ENCODE assay signal across 8 cellular contexts in genomic region chr5:42995152-42995751, GRCh38. TPM values are rescaled to one million over a fixed set of nuclear protein-coding genes. Genes with fewer than 3 reads are reported as not detected.
DNase-seq lines count a peak whose midpoint lies in the region; ATAC-seq and TF ChIP-seq lines count a peak whose summit lies in the region.

No MANE protein-coding gene starts in this region.

- TF ChIP-seq CTCF in endothelial cell (IDR thresholded peaks at IDR 0.05; ENCODE audit: unreplicated experiment) = peak; percentile 17
- TF ChIP-seq CTCF in body of pancreas (IDR thresholded peaks at IDR 0.05) = no peak

- H3K27me3 ChIP-seq in SJSA1 (replicated peaks) (no peaks in the 10 kb centered on the region), rectal smooth muscle tissue (ENCODE audit: control insufficient read depth, insufficient read depth, low read length) (peaks cover 23% of the 10 kb centered on the region), body of pancreas (peaks cover 5 to 62% of the 10 kb centered on the region in 2 donors)

- H3K36me3 ChIP-seq in SJSA1 (no peaks in the 10 kb centered on the region), rectal smooth muscle tissue (ENCODE audit: control insufficient read depth, insufficient read depth, low read length) (no peaks in the 10 kb centered on the region), body of pancreas (replicated peaks in 1 of 2; ENCODE audit: insufficient read depth in 1 of 2, low read depth in 2 of 2) (no peaks in the 10 kb centered on the region)

- peaks cover 15% of the 10 kb centered on the region for H3K9me3 Mint-ChIP-seq in endothelial cell (ENCODE audit: unreplicated experiment)

- WGBS in body of pancreas, 2 donors = 9 to 10% methylated on average over 20 to 21 of the region's 21 CpGs

- no peaks in the 10 kb centered on the region for H3K9me3 ChIP-seq in SJSA1 (replicated peaks)
- peaks cover 0 to 4% (median 0%) of the 10 kb centered on the region in 3 donors for H3K9me3 ChIP-seq in body of pancreas

- H3K4me1 Mint-ChIP-seq in endothelial cell (ENCODE audit: unreplicated experiment) = peaks cover 5% of the 10 kb centered on the region

- ATAC-seq in HG03457 (IDR thresholded peaks at IDR 0.05; ENCODE audit: unreplicated experiment) = no peak
- ATAC-seq in HG03139 (IDR thresholded peaks at IDR 0.05; ENCODE audit: unreplicated experiment) = no peak
- ATAC-seq in body of pancreas = no peak

- H3K9ac ChIP-seq in rectal smooth muscle tissue (ENCODE audit: low read length) = no peak overlapping the region

- peak overlapping the region; percentile 46 for H3K4me3 ChIP-seq in SJSA1
- H3K4me3 ChIP-seq in rectal smooth muscle tissue (ENCODE audit: low read length) = peak overlapping the region; percentile 46
- H3K4me3 ChIP-seq in body of pancreas = no peak overlapping the region

- H3K27ac ChIP-seq in SJSA1 = no peak overlapping the region
- H3K27ac ChIP-seq in rectal smooth muscle tissue (ENCODE audit: low read depth, low read length) = no peak overlapping the region
- H3K27ac ChIP-seq in body of pancreas = peak overlapping the region in 1 of 4 donors; percentile 87

- peak overlapping the region; percentile 13 for H3K4me3 Mint-ChIP-seq in endothelial cell (ENCODE audit: unreplicated experiment)

- intact Hi-C loops in body of pancreas (cut with DNase I) = loop anchor here (10.0 kb wide), 1 partner anchor 50 kb away; no protein-coding TSS in a partner anchor

- no peak overlapping the region for H3K27ac Mint-ChIP-seq in endothelial cell (ENCODE audit: unreplicated experiment)

- TF ChIP-seq POLR2A in body of pancreas (IDR thresholded peaks at IDR 0.05) = no peak

- peak; percentile 44 for DNase-seq in EH (ENCODE audit: low read depth)
- DNase-seq in SJSA1 (ENCODE audit: low read depth in 1 of 2, low spot score in 2 of 2) = no peak
- DNase-seq in endothelial cell (ENCODE audit: low spot score) = no peak
- no peak for DNase-seq in stimulated activated CD4-positive, alpha-beta T cell treated with anti-CD3 and anti-CD28 coated beads, Interleukin-4, amount 100 ng/mL, for 1 hour
- no peak for DNase-seq in body of pancreas

- H3K4me1 ChIP-seq in SJSA1 (replicated peaks) (peaks cover 12% of the 10 kb centered on the region), rectal smooth muscle tissue (ENCODE audit: control insufficient read depth, insufficient read depth, low read length) (no peaks in the 10 kb centered on the region), body of pancreas (peaks cover 19% of the 10 kb centered on the region)

- H3K27me3 Mint-ChIP-seq in endothelial cell (ENCODE audit: unreplicated experiment) = peaks cover 7% of the 10 kb centered on the region

- peaks cover 20% of the 10 kb centered on the region for H3K36me3 Mint-ChIP-seq in endothelial cell (ENCODE audit: low read depth, unreplicated experiment)

RNA-seq across cellular contexts. Expression of gene ANXA2R, which starts 44.9 kb away (rescaled TPM):
- 1.4 and 2.5 TPM in 2 replicates for total RNA-seq in SJSA1 (2014; rRNA removed; shearing (Covaris generic))
- 1.1 TPM for total RNA-seq in endothelial cell (ENCODE audit: unreplicated experiment)
- total RNA-seq in body of pancreas = 1 to 10 TPM in 1 of 2 donors, under 1 TPM in 1; 0.99 to 1.3 TPM

Comparison
In these comparisons a context has a peak if more than half of its experiments do, and no peak if none do; other contexts are left out.
1. H3K4me3 ChIP-seq: peak in SJSA1 (single experiment) and rectal smooth muscle tissue (single experiment); none in body of pancreas (0 of 2).